In the genomic region with DNA sequence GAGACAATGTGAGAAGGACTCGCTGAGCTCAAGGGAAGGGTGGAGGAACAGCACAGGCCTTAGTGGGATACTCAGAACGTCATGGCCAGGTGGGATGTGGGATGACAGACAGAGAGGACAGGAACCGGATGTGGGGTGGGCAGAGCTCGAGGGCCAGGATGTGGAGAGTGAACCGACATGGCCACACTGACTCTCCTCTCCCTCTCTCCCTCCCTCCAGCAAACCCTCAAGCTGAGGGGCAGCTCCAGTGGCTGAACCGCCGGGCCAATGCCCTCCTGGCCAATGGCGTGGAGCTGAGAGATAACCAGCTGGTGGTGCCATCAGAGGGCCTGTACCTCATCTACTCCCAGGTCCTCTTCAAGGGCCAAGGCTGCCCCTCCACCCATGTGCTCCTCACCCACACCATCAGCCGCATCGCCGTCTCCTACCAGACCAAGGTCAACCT, we compare ENCODE assay signal across 11 cellular contexts. TPM values are rescaled to one million over a fixed set of nuclear protein-coding genes. Genes with fewer than 3 reads are reported as not detected.
A peak's percentile ranks its signal among the peaks of the same experiment; 100 is the strongest.
DNase-seq lines count a peak whose midpoint lies in the region; ATAC-seq and TF ChIP-seq lines count a peak whose summit lies in the region.
"Had no signal": no experiment of that assay in that cellular context is flagged by ENCODE, and none has a peak within 500 bp of the region (broad histone marks: within the 10 kb centered on the region; RNA-seq: fewer than 3 reads in every experiment).

No MANE protein-coding gene starts in this region.

- peaks cover 41% of the 10 kb centered on the region for H3K4me1 Mint-ChIP-seq in activated CD4-positive, alpha-beta memory T cell treated with anti-CD3 and anti-CD28 coated beads for 36 hours (ENCODE audit: low read depth)

- 63 to 64% methylated on average over 4 to 11 of the region's 11 CpGs for WGBS in transverse colon (ENCODE audit: low coverage in 1 of 2), 2 donors
- 83 to 86% (median 85%) methylated on average over 11 of the region's 11 CpGs for WGBS in ovary, 3 donors

- H3K27me3 Mint-ChIP-seq in activated CD4-positive, alpha-beta memory T cell treated with anti-CD3 and anti-CD28 coated beads for 36 hours, result peaks cover 2% of the 10 kb centered on the region

- peak; percentile 60 for DNase-seq in activated naive CD4-positive, alpha-beta T cell treated with Interleukin-2 at 50 U/mL for 16 hours
- DNase-seq in activated naive CD4-positive, alpha-beta T cell (lab: John Stamatoyannopoulos, UW), result no peak
- peak; percentile 85 for DNase-seq in activated CD4-positive, alpha-beta memory T cell treated with anti-CD3 and anti-CD28 coated beads for 36 hours
- DNase-seq in lower lobe of right lung (no peak), transverse colon (peak; percentile 60), ovary (no peak), DMS153 treated with DMSO at 0.1 percent for 48 hours (lab: John Stamatoyannopoulos, UW; ENCODE audit: unreplicated experiment) (no peak), amygdala (lab: John Stamatoyannopoulos, UW) (no peak)
- DNase-seq: NCI-H510A treated with DMSO at 0.1 percent for 48 hours, right cardiac atrium had no signal

- H3K36me3 ChIP-seq in lower lobe of right lung (no peaks in the 10 kb centered on the region), transverse colon (no peaks in the 10 kb centered on the region), ovary (no peaks in the 10 kb centered on the region)

- in situ Hi-C loops in transverse colon (cut with MboI; ENCODE audit: low pct_ligation_motif_present in 1 of 4, low pct_unique_long_range_greater_than_20kb in 1 of 4, low sequenced_read_pairs in 3 of 4), result no loop called here

- POLR2A ChIA-PET in activated CD4-positive, alpha-beta memory T cell treated with anti-CD3 and anti-CD28 coated beads for 36 hours (lab: Charles Lee), result interaction anchor here (0.9 to 18.2 kb wide), 9 partner anchors 5 to 236 kb away, joined by 3 to 259 read pairs (median 115); a partner anchor contains a TSS

- peak overlapping the region; percentile 99 for H3K27ac Mint-ChIP-seq in activated CD4-positive, alpha-beta memory T cell treated with anti-CD3 and anti-CD28 coated beads for 36 hours

- intact Hi-C loops in activated CD4-positive, alpha-beta memory T cell treated with anti-CD3 and anti-CD28 coated beads for 36 hours (cut with micrococcal nuclease), result loop anchor here (5.0 to 10.0 kb wide), 3 partner anchors 305 to 1278 kb away; a partner anchor contains a TSS
- intact Hi-C loops in lower lobe of right lung (cut with DNase I), result no loop called here
- intact Hi-C loops in transverse colon (cut with DNase I; ENCODE audit: low total_unique reads), result no loop called here
- intact Hi-C loops in ovary (cut with DNase I), result no loop called here

- H3K4me1 ChIP-seq in lower lobe of right lung (peaks cover 22% of the 10 kb centered on the region), transverse colon (peaks cover 4 to 21% (median 6%) of the 10 kb centered on the region in 4 donors), ovary (ENCODE audit: insufficient read depth) (peaks cover 5% of the 10 kb centered on the region)

- H3K9me3 Mint-ChIP-seq in activated CD4-positive, alpha-beta memory T cell treated with anti-CD3 and anti-CD28 coated beads for 36 hours, result no peaks in the 10 kb centered on the region

- CTCF ChIA-PET in activated CD4-positive, alpha-beta memory T cell treated with anti-CD3 and anti-CD28 coated beads for 36 hours (lab: Charles Lee), result interaction anchor here (1.1 to 28.8 kb wide), 4 partner anchors 8 to 24 kb away, joined by 4 to 1658 read pairs (median 374); a partner anchor contains a TSS

- TF ChIP-seq EP300 in transverse colon (IDR thresholded peaks at IDR 0.05; ENCODE audit: low read depth) (no peak), ovary (IDR thresholded peaks at IDR 0.05) (no peak)

- TF ChIP-seq POLR2A in transverse colon (IDR thresholded peaks at IDR 0.05), result no peak
- no peak for TF ChIP-seq POLR2A in ovary (IDR thresholded peaks at IDR 0.05)

- peak overlapping the region; percentile 97 for H3K4me3 Mint-ChIP-seq in activated CD4-positive, alpha-beta memory T cell treated with anti-CD3 and anti-CD28 coated beads for 36 hours

- H3K27ac ChIP-seq in lower lobe of right lung (no peak overlapping the region), transverse colon (peak overlapping the region in 2 of 4 donors; percentile 46 to 72), ovary (no peak overlapping the region)

- no peak for ATAC-seq in lower lobe of right lung
- ATAC-seq: right cardiac atrium had no signal

- peaks cover 73% of the 10 kb centered on the region for H3K36me3 Mint-ChIP-seq in activated CD4-positive, alpha-beta memory T cell treated with anti-CD3 and anti-CD28 coated beads for 36 hours

- H3K27me3 ChIP-seq in lower lobe of right lung (ENCODE audit: low read depth) (no peaks in the 10 kb centered on the region), transverse colon (peaks cover 7% of the 10 kb centered on the region), ovary (no peaks in the 10 kb centered on the region)

- H3K4me3 ChIP-seq in lower lobe of right lung (peak overlapping the region; percentile 53), transverse colon (peak overlapping the region in 1 of 4 donors; percentile 37), ovary (no peak overlapping the region)

- no peak for TF ChIP-seq CTCF in lower lobe of right lung (IDR thresholded peaks at IDR 0.05)
- TF ChIP-seq CTCF in transverse colon (IDR thresholded peaks at IDR 0.05), result no peak
- no peak for TF ChIP-seq CTCF in ovary (IDR thresholded peaks at IDR 0.05)

- H3K9me3 ChIP-seq in lower lobe of right lung, result no peaks in the 10 kb centered on the region
- no peaks in the 10 kb centered on the region for H3K9me3 ChIP-seq in transverse colon
- no peaks in the 10 kb centered on the region for H3K9me3 ChIP-seq in ovary

RNA-seq across cellular contexts. Expression of a gene that starts 1.6 kb away (rescaled TPM):
- total RNA-seq in activated CD4-positive, alpha-beta memory T cell treated with anti-CD3 and anti-CD28 coated beads for 36 hours, result 100 to 1,000 TPM; 165 to 167 TPM
- total RNA-seq in lower lobe of right lung (4.5 TPM), transverse colon (1 to 10 TPM in 1 of 4 donors, under 1 TPM in 1, not detected in 2; 0.41 to 1.1 TPM), ovary (1 to 10 TPM in 2 of 7 donors, under 1 TPM in 3, not detected in 2; 0.24 to 3.0 (median 0.56) TPM)
- polyA plus RNA-seq in ovary, result 1 to 10 TPM in 1 of 2 donors, not detected in 1; 1.0 TPM

RNA-seq across cellular contexts. Expression of a gene that starts 4.8 kb away (rescaled TPM):
- 100 to 1,000 TPM; 696 to 733 TPM for total RNA-seq in activated CD4-positive, alpha-beta memory T cell treated with anti-CD3 and anti-CD28 coated beads for 36 hours
- not detected for total RNA-seq in lower lobe of right lung
- total RNA-seq in transverse colon, result not detected
- 1 to 10 TPM in 1 of 7 donors, under 1 TPM in 1, not detected in 5; 0.18 to 1.3 TPM for total RNA-seq in ovary
- polyA plus RNA-seq in ovary, result under 1 TPM; 0.17 to 0.43 TPM
- total RNA-seq: right cardiac atrium had no signal

RNA-seq across cellular contexts. Expression of a gene that starts 5.3 kb away (rescaled TPM):
- total RNA-seq in activated CD4-positive, alpha-beta memory T cell treated with anti-CD3 and anti-CD28 coated beads for 36 hours, result 100 to 1,000 TPM; 161 to 164 TPM
- total RNA-seq in lower lobe of right lung (10.0 TPM), transverse colon (10 to 100 TPM in 1 of 4 donors, 1 to 10 TPM in 1, not detected in 2; 7.6 to 34.8 TPM), ovary (1 to 10 TPM in 1 of 7 donors, under 1 TPM in 3, not detected in 3; 0.42 to 1.8 (median 0.62) TPM)
- under 1 TPM; 0.48 to 0.73 TPM for polyA plus RNA-seq in ovary

RNA-seq across cellular contexts. Expression of a gene that starts 9.2 kb away (rescaled TPM):
- total RNA-seq in activated CD4-positive, alpha-beta memory T cell treated with anti-CD3 and anti-CD28 coated beads for 36 hours, result 10 to 100 TPM; 15.7 to 16.9 TPM
- total RNA-seq in lower lobe of right lung (127 TPM), transverse colon (1 to 10 TPM in 3 of 4 donors, not detected in 1; 1.1 to 7.6 (median 1.9) TPM), ovary (10 to 100 TPM in 3 of 7 donors, 1 to 10 TPM in 4; 3.8 to 34.0 (median 8.6) TPM)
- 10 to 100 TPM in 1 of 2 donors, 1 to 10 TPM in 1; 8.1 to 12.2 TPM for polyA plus RNA-seq in ovary

RNA-seq across cellular contexts. Expression of a gene that starts 15.9 kb away (rescaled TPM):
- total RNA-seq in activated CD4-positive, alpha-beta memory T cell treated with anti-CD3 and anti-CD28 coated beads for 36 hours, result 10 to 100 TPM; 11.7 to 12.2 TPM
- total RNA-seq in lower lobe of right lung (2.6 TPM), transverse colon (not detected), ovary (under 1 TPM in 1 of 7 donors, not detected in 6; 0.59 TPM)
- under 1 TPM in 1 of 2 donors, not detected in 1; 0.27 TPM for polyA plus RNA-seq in ovary
- total RNA-seq: kidney epithelial cell had no signal

Comparison
In these comparisons a context has a peak if more than half of its experiments do, and no peak if none do; other contexts are left out.
1. DNase-seq: peak in activated naive CD4-positive, alpha-beta T cell treated with Interleukin-2 at 50 U/mL for 16 hours (single experiment), activated CD4-positive, alpha-beta memory T cell treated with anti-CD3 and anti-CD28 coated beads for 36 hours (single experiment) and transverse colon (single experiment); none in activated naive CD4-positive, alpha-beta T cell (0 of 4), lower lobe of right lung (single experiment), ovary (0 of 5), DMS153 treated with DMSO at 0.1 percent for 48 hours (single experiment) and amygdala (0 of 56).
2. RNA of a gene that starts 1.6 kb away (total RNA-seq): 165 to 167 TPM in activated CD4-positive, alpha-beta memory T cell treated with anti-CD3 and anti-CD28 coated beads for 36 hours; 4.5 TPM in lower lobe of right lung (single experiment), 0.41 to 1.1 TPM in transverse colon and 0.24 to 3.0 TPM in ovary; every median in the first group is over 10 times any median in the second.
3. RNA of a gene that starts 4.8 kb away (total RNA-seq): 696 to 733 TPM in activated CD4-positive, alpha-beta memory T cell treated with anti-CD3 and anti-CD28 coated beads for 36 hours; not detected in lower lobe of right lung (single experiment), 0.18 to 1.3 TPM in ovary and not detected in transverse colon; every median in the first group is over 100 times any median in the second.
4. RNA of a gene that starts 5.3 kb away (total RNA-seq): 161 to 164 TPM in activated CD4-positive, alpha-beta memory T cell treated with anti-CD3 and anti-CD28 coated beads for 36 hours; 10.0 TPM in lower lobe of right lung (single experiment), 7.6 to 34.8 TPM in transverse colon and 0.42 to 1.8 TPM in ovary; every median in the first group is over 4 times any median in the second.